9 cellular contexts compared by ENCODE assay signal in the genomic region with DNA sequence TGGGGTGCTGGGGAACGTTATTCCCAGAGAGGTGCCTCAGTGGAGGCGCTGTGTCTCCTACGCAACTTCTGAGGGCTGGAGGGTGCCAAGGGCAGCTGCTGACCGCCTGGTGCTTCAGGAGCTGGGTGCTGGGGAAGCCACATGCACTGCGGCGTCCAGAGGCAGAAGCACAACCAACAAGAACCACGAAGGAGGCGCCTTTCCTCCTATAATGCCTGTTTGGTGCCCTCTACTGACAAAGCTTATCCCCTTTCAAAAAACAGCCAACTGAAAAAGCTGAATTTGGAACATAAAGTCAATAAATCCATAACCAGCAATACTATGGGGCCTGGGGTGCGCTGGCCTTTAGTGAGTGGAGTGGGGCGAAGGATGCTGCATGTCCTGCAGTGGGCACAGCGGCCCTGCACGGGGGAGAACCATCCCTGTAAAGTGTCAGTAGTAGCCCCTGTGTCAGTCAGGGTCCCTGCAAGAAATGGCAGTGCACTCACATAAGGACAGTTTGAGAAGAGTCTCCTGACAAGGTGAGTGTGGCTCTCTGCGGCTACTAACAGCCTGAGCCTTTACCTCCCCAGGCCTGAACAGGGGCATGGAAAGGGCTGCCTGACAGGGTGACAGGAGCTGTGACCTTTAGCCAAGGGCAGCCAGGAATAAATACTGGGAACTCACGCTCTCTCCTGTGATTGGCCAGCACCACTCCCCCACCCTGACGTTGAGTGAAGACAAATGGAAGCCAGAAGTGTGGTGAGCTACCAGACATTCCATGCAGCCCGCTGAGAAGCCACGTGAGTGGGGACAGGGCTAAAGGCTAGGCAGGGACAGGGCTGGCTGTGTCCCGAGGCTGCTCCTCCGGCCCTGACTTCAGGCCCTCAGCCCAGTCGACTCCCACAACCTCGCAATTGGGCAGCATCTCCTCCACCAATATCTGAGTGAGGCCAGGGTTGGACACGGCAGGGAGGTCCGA. TPM values are rescaled to one million over a fixed set of nuclear protein-coding genes. Genes with fewer than 3 reads are reported as not detected.
DNase-seq lines count a peak whose midpoint lies in the region; ATAC-seq, FAIRE-seq and TF ChIP-seq lines count a peak whose summit lies in the region.
"Had no signal": no experiment of that assay in that cellular context is flagged by ENCODE, and none has a peak within 500 bp of the region (broad histone marks: within the 10 kb centered on the region; RNA-seq: fewer than 3 reads in every experiment).

No MANE protein-coding gene starts in this region.

- in situ Hi-C loops in HAP-1 (cut with MboI; ENCODE audit: low sequenced_read_pairs), result no loop called here

- intact Hi-C loops in activated T-helper 1 cell treated with anti-CD3 and anti-CD28 coated beads, Interleukin-12 subunit alpha, Interleukin-12 subunit beta, Interleukin-2, Interleukin-4 antibody, amounts not matched to agents 30 ng/mL and 10 ng/mL and 1 ng/mL, durations not matched to agents 14 hours and 24 hours and 36 hours (cut with micrococcal nuclease), result no loop called here

- peaks cover 17% of the 10 kb centered on the region for H3K36me3 Mint-ChIP-seq in T-helper 2 cell treated with Interferon-gamma antibody and Interleukin-4, amounts not matched to agents 5 μg/mL and 100 μg/mL, for 36 hours (ENCODE audit: low read depth)
- H3K36me3 Mint-ChIP-seq in activated T-helper 1 cell treated with anti-CD3 and anti-CD28 coated beads, Interleukin-12 subunit alpha, Interleukin-12 subunit beta, Interleukin-2, Interleukin-4 antibody, amounts not matched to agents 30 ng/mL and 10 ng/mL and 1 ng/mL, durations not matched to agents 14 hours and 24 hours and 36 hours (ENCODE audit: low read depth), result peaks cover 19% of the 10 kb centered on the region

- H3K27ac Mint-ChIP-seq in T-helper 2 cell treated with Interferon-gamma antibody and Interleukin-4, amounts not matched to agents 5 μg/mL and 100 μg/mL, for 36 hours, result peak overlapping the region; percentile 49
- H3K27ac Mint-ChIP-seq in activated T-helper 1 cell treated with anti-CD3 and anti-CD28 coated beads, Interleukin-12 subunit alpha, Interleukin-12 subunit beta, Interleukin-2, Interleukin-4 antibody, amounts not matched to agents 30 ng/mL and 10 ng/mL and 1 ng/mL, durations not matched to agents 14 hours and 24 hours and 36 hours, result no peak overlapping the region

- ATAC-seq in A549, result peak; percentile 32 to 42; a peak in 5 of 6 replicates

- no peak overlapping the region for H3K4me3 Mint-ChIP-seq in T-helper 2 cell treated with Interferon-gamma antibody and Interleukin-4, amounts not matched to agents 5 μg/mL and 100 μg/mL, for 36 hours
- H3K4me3 Mint-ChIP-seq in activated T-helper 1 cell treated with anti-CD3 and anti-CD28 coated beads, Interleukin-12 subunit alpha, Interleukin-12 subunit beta, Interleukin-2, Interleukin-4 antibody, amounts not matched to agents 30 ng/mL and 10 ng/mL and 1 ng/mL, durations not matched to agents 14 hours and 24 hours and 36 hours, result no peak overlapping the region

- DNase-seq in A549 (ENCODE audit: low read depth in 1 of 2, low spot score in 1 of 2) (peak in 1 of 2 experiments; percentile 58), GM10266 (ENCODE audit: extremely low spot score) (peak; percentile 50), cardiac muscle cell (ENCODE audit: low read depth in 1 of 2, low spot score in 1 of 2) (peak; percentile 46 to 96), HAP-1 (ENCODE audit: low spot score in 2 of 2) (no peak), mesenteric fat pad (ENCODE audit: low spot score) (no peak), GM19240 (ENCODE audit: insufficient read length, low spot score) (no peak)
- DNase-seq in T-helper 2 cell treated with Interferon-gamma antibody and Interleukin-4, amounts not matched to agents 5 μg/mL and 100 μg/mL, for 36 hours (ENCODE audit: low spot score), result no peak
- DNase-seq in activated T-helper 1 cell treated with anti-CD3 and anti-CD28 coated beads, Interleukin-12 subunit alpha, Interleukin-12 subunit beta, Interleukin-2, Interleukin-4 antibody, amounts not matched to agents 30 ng/mL and 10 ng/mL and 1 ng/mL, durations not matched to agents 14 hours and 24 hours and 36 hours (ENCODE audit: low spot score), result no peak
- DNase-seq: T-helper 1 cell had no signal

- H3K4me1 Mint-ChIP-seq in T-helper 2 cell treated with Interferon-gamma antibody and Interleukin-4, amounts not matched to agents 5 μg/mL and 100 μg/mL, for 36 hours (ENCODE audit: low read depth), result peaks cover 21% of the 10 kb centered on the region
- peaks cover 11% of the 10 kb centered on the region for H3K4me1 Mint-ChIP-seq in activated T-helper 1 cell treated with anti-CD3 and anti-CD28 coated beads, Interleukin-12 subunit alpha, Interleukin-12 subunit beta, Interleukin-2, Interleukin-4 antibody, amounts not matched to agents 30 ng/mL and 10 ng/mL and 1 ng/mL, durations not matched to agents 14 hours and 24 hours and 36 hours (ENCODE audit: low read depth)

- TF ChIP-seq RAD21 in A549 (conservative IDR thresholded peaks at IDR 0.05 in 1 of 2, IDR thresholded peaks at IDR 0.05 in 1 of 2), result peak; percentile 56 to 68

- TF ChIP-seq CTCF in A549 (IDR thresholded peaks at IDR 0.05), result peak; percentile 56
- TF ChIP-seq CTCF in GM10266 (IDR thresholded peaks at IDR 0.05; ENCODE audit: control insufficient read depth, insufficient read depth, low read depth, missing control alignments), result peak; percentile 37
- TF ChIP-seq CTCF in cardiac muscle cell (IDR thresholded peaks at IDR 0.05; ENCODE audit: low read depth, low read length), result peak; percentile 41

- peaks cover 5% of the 10 kb centered on the region for H3K36me3 ChIP-seq in cardiac muscle cell
- H3K36me3 ChIP-seq in HAP-1 (replicated peaks), result peaks cover 17% of the 10 kb centered on the region

- CTCF ChIA-PET in A549 (lab: Yijun Ruan, JAX), result interaction anchor here (0.9 to 8.1 kb wide), 17 partner anchors 8 to 305 kb away, joined by 3 to 57 read pairs (median 7); a partner anchor contains a TSS

- TF ChIP-seq POLR2A in A549 (IDR thresholded peaks at IDR 0.05; ENCODE audit: low read length), result no peak

- no peaks in the 10 kb centered on the region for H3K9me3 Mint-ChIP-seq in T-helper 2 cell treated with Interferon-gamma antibody and Interleukin-4, amounts not matched to agents 5 μg/mL and 100 μg/mL, for 36 hours
- H3K9me3 Mint-ChIP-seq in activated T-helper 1 cell treated with anti-CD3 and anti-CD28 coated beads, Interleukin-12 subunit alpha, Interleukin-12 subunit beta, Interleukin-2, Interleukin-4 antibody, amounts not matched to agents 30 ng/mL and 10 ng/mL and 1 ng/mL, durations not matched to agents 14 hours and 24 hours and 36 hours, result no peaks in the 10 kb centered on the region

- H3K27me3 Mint-ChIP-seq in T-helper 2 cell treated with Interferon-gamma antibody and Interleukin-4, amounts not matched to agents 5 μg/mL and 100 μg/mL, for 36 hours (ENCODE audit: low read depth), result no peaks in the 10 kb centered on the region
- H3K27me3 Mint-ChIP-seq in activated T-helper 1 cell treated with anti-CD3 and anti-CD28 coated beads, Interleukin-12 subunit alpha, Interleukin-12 subunit beta, Interleukin-2, Interleukin-4 antibody, amounts not matched to agents 30 ng/mL and 10 ng/mL and 1 ng/mL, durations not matched to agents 14 hours and 24 hours and 36 hours (ENCODE audit: insufficient read depth), result no peaks in the 10 kb centered on the region

- POLR2A ChIA-PET in A549 (lab: Yijun Ruan, JAX), result interaction anchor here (0.6 to 1.9 kb wide), 4 partner anchors 8 to 741 kb away, joined by 4 to 13 read pairs (median 6); a partner anchor contains a TSS

- TF ChIP-seq EP300 in A549 (IDR thresholded peaks at IDR 0.05), result no peak

- H3K4me2 ChIP-seq in A549, result no peak overlapping the region

- H3K4me3 ChIP-seq in A549 (no peak overlapping the region), cardiac muscle cell (no peak overlapping the region), HAP-1 (no peak overlapping the region)

- WGBS in A549 (ENCODE audit: missing lambda C conversion rate), result 86% methylated on average over 23 of the region's 23 CpGs

- H3K27me3 ChIP-seq in cardiac muscle cell (no peaks in the 10 kb centered on the region), HAP-1 (ENCODE audit: low read depth) (no peaks in the 10 kb centered on the region)

- H3K9me3 ChIP-seq in A549 (no peaks in the 10 kb centered on the region), cardiac muscle cell (ENCODE audit: low read depth) (no peaks in the 10 kb centered on the region), HAP-1 (no peaks in the 10 kb centered on the region)

- peak; percentile 74 for FAIRE-seq in A549 (lab: Jason Lieb, UNC)

- H3K4me1 ChIP-seq in A549 (no peaks in the 10 kb centered on the region), cardiac muscle cell (ENCODE audit: low read depth) (peaks cover 47% of the 10 kb centered on the region), HAP-1 (peaks cover 3% of the 10 kb centered on the region; the same call in 1 of the 2 replicates)

- H3K27ac ChIP-seq in A549 (no peak overlapping the region), cardiac muscle cell (peak overlapping the region; percentile 99)

RNA-seq across cellular contexts. Expression of a gene that starts 4.5 kb away (rescaled TPM):
- polyA plus RNA-seq in A549 (2011; rRNA removed) (not detected in 2 replicates), A549 (2017; fragmentation: RNase III; extraction: RNeasy Plus Mini Kit Qiagen cat#74134 plus additional on column Dnase treatment) (0.11 to 0.20 TPM in 2 of 3 replicates, not detected in the other), cardiac muscle cell (4.8 and 5.9 TPM in 2 replicates)
- 0.04 TPM in 1 of 2 replicates, not detected in the other for polyA plus RNA-seq in A549 (2012; cell fraction: cytosol; rRNA removed)
- 0.11 and 0.29 TPM in 2 replicates for polyA plus RNA-seq in A549 (2012; cell fraction: nucleus; rRNA removed)
- polyA minus RNA-seq in A549 (2011; rRNA and poly(A)+ RNA removed), result not detected in 2 replicates
- total RNA-seq in cardiac muscle cell (4.9 and 6.8 TPM in 2 replicates), mesenteric fat pad (8.1 TPM)
- total RNA-seq in activated T-helper 1 cell treated with anti-CD3 and anti-CD28 coated beads, Interleukin-12 subunit alpha, Interleukin-12 subunit beta, Interleukin-2, Interleukin-4 antibody, amounts not matched to agents 30 ng/mL and 10 ng/mL and 1 ng/mL, durations not matched to agents 14 hours and 24 hours and 36 hours, result 0.44 and 0.99 TPM in 2 replicates

RNA-seq across cellular contexts. Expression of a gene that starts 8.0 kb away (rescaled TPM):
- polyA plus RNA-seq in A549 (2011; rRNA removed) (128 and 132 TPM in 2 replicates), A549 (2017; fragmentation: RNase III; extraction: RNeasy Plus Mini Kit Qiagen cat#74134 plus additional on column Dnase treatment) (155 to 161 TPM (median 158 TPM) in 3 replicates), cardiac muscle cell (126 and 137 TPM in 2 replicates)
- polyA plus RNA-seq in A549 (2012; cell fraction: cytosol; rRNA removed), result 209 and 231 TPM in 2 replicates
- 177 and 189 TPM in 2 replicates for polyA plus RNA-seq in A549 (2012; cell fraction: nucleus; rRNA removed)
- 111 and 120 TPM in 2 replicates for polyA minus RNA-seq in A549 (2011; rRNA and poly(A)+ RNA removed)
- total RNA-seq in cardiac muscle cell (78.5 and 110 TPM in 2 replicates), mesenteric fat pad (33.0 TPM)
- total RNA-seq in activated T-helper 1 cell treated with anti-CD3 and anti-CD28 coated beads, Interleukin-12 subunit alpha, Interleukin-12 subunit beta, Interleukin-2, Interleukin-4 antibody, amounts not matched to agents 30 ng/mL and 10 ng/mL and 1 ng/mL, durations not matched to agents 14 hours and 24 hours and 36 hours, result 56.7 and 57.3 TPM in 2 replicates

RNA-seq across cellular contexts. Expression of a gene that starts 11.2 kb away (rescaled TPM):
- 0.24 and 0.26 TPM in 2 replicates for polyA plus RNA-seq in A549 (2011; rRNA removed)
- polyA plus RNA-seq in A549 (2012; cell fraction: cytosol; rRNA removed), result not detected in 2 replicates
- not detected in 2 replicates for polyA plus RNA-seq in A549 (2012; cell fraction: nucleus; rRNA removed)
- 0.10 TPM in 1 of 3 replicates, not detected in the others for polyA plus RNA-seq in A549 (2017; fragmentation: RNase III; extraction: RNeasy Plus Mini Kit Qiagen cat#74134 plus additional on column Dnase treatment)
- polyA minus RNA-seq in A549 (2011; rRNA and poly(A)+ RNA removed), result not detected in 2 replicates
- not detected in 2 replicates for total RNA-seq in cardiac muscle cell
- not detected in 2 replicates for polyA plus RNA-seq in cardiac muscle cell
- total RNA-seq in activated T-helper 1 cell treated with anti-CD3 and anti-CD28 coated beads, Interleukin-12 subunit alpha, Interleukin-12 subunit beta, Interleukin-2, Interleukin-4 antibody, amounts not matched to agents 30 ng/mL and 10 ng/mL and 1 ng/mL, durations not matched to agents 14 hours and 24 hours and 36 hours, result not detected in 2 replicates
- not detected for total RNA-seq in mesenteric fat pad

RNA-seq across cellular contexts. Expression of a gene that starts 34.1 kb away (rescaled TPM):
- 42.9 and 43.9 TPM in 2 replicates for polyA plus RNA-seq in A549 (2011; rRNA removed)
- polyA plus RNA-seq in A549 (2012; cell fraction: cytosol; rRNA removed), result 62.0 and 96.3 TPM in 2 replicates
- 96.2 and 124 TPM in 2 replicates for polyA plus RNA-seq in A549 (2012; cell fraction: nucleus; rRNA removed)
- polyA plus RNA-seq in A549 (2017; fragmentation: RNase III; extraction: RNeasy Plus Mini Kit Qiagen cat#74134 plus additional on column Dnase treatment), result 39.2 to 46.4 TPM (median 44.4 TPM) in 3 replicates
- polyA minus RNA-seq in A549 (2011; rRNA and poly(A)+ RNA removed), result 36.4 and 39.4 TPM in 2 replicates
- total RNA-seq in cardiac muscle cell, result 127 and 166 TPM in 2 replicates
- polyA plus RNA-seq in cardiac muscle cell, result 151 and 200 TPM in 2 replicates
- total RNA-seq in activated T-helper 1 cell treated with anti-CD3 and anti-CD28 coated beads, Interleukin-12 subunit alpha, Interleukin-12 subunit beta, Interleukin-2, Interleukin-4 antibody, amounts not matched to agents 30 ng/mL and 10 ng/mL and 1 ng/mL, durations not matched to agents 14 hours and 24 hours and 36 hours, result 14.6 and 22.7 TPM in 2 replicates
- 5.7 TPM for total RNA-seq in mesenteric fat pad

RNA-seq across cellular contexts. Expression of a gene that starts 34.5 kb away (rescaled TPM):
- polyA plus RNA-seq in A549 (2011; rRNA removed), result 63.7 and 72.3 TPM in 2 replicates
- polyA plus RNA-seq in A549 (2012; cell fraction: cytosol; rRNA removed), result 177 and 195 TPM in 2 replicates
- 145 and 165 TPM in 2 replicates for polyA plus RNA-seq in A549 (2012; cell fraction: nucleus; rRNA removed)
- 99.0 to 109 TPM (median 103 TPM) in 3 replicates for polyA plus RNA-seq in A549 (2017; fragmentation: RNase III; extraction: RNeasy Plus Mini Kit Qiagen cat#74134 plus additional on column Dnase treatment)
- polyA minus RNA-seq in A549 (2011; rRNA and poly(A)+ RNA removed), result 17.8 and 26.2 TPM in 2 replicates
- total RNA-seq in cardiac muscle cell, result 24.5 and 31.4 TPM in 2 replicates
- polyA plus RNA-seq in cardiac muscle cell, result 40.6 and 53.0 TPM in 2 replicates
- total RNA-seq in activated T-helper 1 cell treated with anti-CD3 and anti-CD28 coated beads, Interleukin-12 subunit alpha, Interleukin-12 subunit beta, Interleukin-2, Interleukin-4 antibody, amounts not matched to agents 30 ng/mL and 10 ng/mL and 1 ng/mL, durations not matched to agents 14 hours and 24 hours and 36 hours, result 59.3 and 66.6 TPM in 2 replicates
- total RNA-seq in mesenteric fat pad, result 9.6 TPM

Comparison
In these comparisons a context has a peak if more than half of its experiments do, and no peak if none do; other contexts are left out.
1. DNase-seq: peak in GM10266 (single experiment) and cardiac muscle cell (2 of 2); none in T-helper 2 cell treated with Interferon-gamma antibody and Interleukin-4, amounts not matched to agents 5 μg/mL and 100 μg/mL, for 36 hours (single experiment), HAP-1 (0 of 2), activated T-helper 1 cell treated with anti-CD3 and anti-CD28 coated beads, Interleukin-12 subunit alpha, Interleukin-12 subunit beta, Interleukin-2, Interleukin-4 antibody, amounts not matched to agents 30 ng/mL and 10 ng/mL and 1 ng/mL, durations not matched to agents 14 hours and 24 hours and 36 hours (single experiment), mesenteric fat pad (single experiment) and GM19240 (single experiment).
2. Peak in every context shown above with its lines, with median percentiles within 50 percentile points of each other: CTCF ChIP-seq.